In the genomic region with DNA sequence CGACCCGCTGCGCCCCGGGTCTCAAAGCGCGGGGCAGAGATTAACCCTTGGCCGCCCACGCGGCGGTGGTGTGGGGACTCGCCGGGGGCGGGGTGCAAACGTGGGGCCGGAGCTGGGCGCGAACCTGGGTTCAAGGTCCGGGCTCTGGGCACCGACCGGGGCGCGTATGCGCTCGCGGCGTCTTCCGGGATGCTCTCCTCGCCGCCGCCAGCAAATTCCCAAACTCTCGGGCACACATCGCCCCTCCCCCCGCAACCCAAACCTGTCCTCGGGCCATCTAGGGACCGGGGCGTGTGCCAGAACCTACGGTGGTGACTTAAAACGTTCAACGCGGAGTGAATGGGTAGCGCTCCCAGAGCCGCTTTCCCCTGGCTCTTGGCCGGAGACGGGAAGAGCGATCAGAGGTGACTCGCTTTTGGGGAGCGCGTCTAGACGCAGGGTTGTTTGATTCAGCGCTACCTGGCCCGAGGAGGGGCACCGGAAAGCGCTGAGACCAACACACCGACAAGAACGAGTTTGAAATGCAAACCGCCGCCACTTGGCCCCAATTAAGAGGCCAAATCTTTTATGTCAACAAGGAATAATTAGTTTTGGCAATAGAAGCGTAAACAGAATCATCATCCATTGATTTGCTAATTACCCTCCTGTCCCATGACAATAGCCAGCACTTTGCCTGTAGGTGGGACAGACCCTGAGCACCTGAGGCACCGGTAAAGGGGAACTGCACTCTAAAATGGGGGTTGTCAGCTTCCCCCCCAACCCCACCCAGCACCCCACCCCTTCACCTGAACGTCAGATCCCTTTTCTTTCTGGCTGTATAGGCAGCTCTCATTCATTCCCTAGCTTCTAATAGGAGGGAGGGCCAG, we compare ENCODE assay signal across 8 cellular contexts. TPM values are rescaled to one million over a fixed set of nuclear protein-coding genes. Genes with fewer than 3 reads are reported as not detected.
DNase-seq lines count a peak whose midpoint lies in the region; ATAC-seq, FAIRE-seq and TF ChIP-seq lines count a peak whose summit lies in the region.

No MANE protein-coding gene starts in this region.

- H3K4me3 Mint-ChIP-seq in dendritic cell treated with granulocyte-macrophage colony-stimulating factor and Interleukin-4, amounts not matched to agents 40 ng/mL and 50 ng/mL, for 4 days, result peak overlapping the region; percentile 57

- H3K36me3 ChIP-seq in A673 (ENCODE audit: insufficient read depth, low read length, poor library complexity, severe bottlenecking) (no peaks in the 10 kb centered on the region), Panc1 (ENCODE audit: control insufficient read depth, insufficient read depth, low read length) (no peaks in the 10 kb centered on the region), mesenchymal stem cell (ENCODE audit: control insufficient read depth in 1 of 2, insufficient read depth in 2 of 2, low read depth in 1 of 2, low read length in 2 of 2) (peaks cover 0 to 7% of the 10 kb centered on the region in 2 experiments)

- ATAC-seq in Panc1, result peak; percentile 32

- peaks cover 84% of the 10 kb centered on the region for H3K27me3 Mint-ChIP-seq in dendritic cell treated with granulocyte-macrophage colony-stimulating factor and Interleukin-4, amounts not matched to agents 40 ng/mL and 50 ng/mL, for 4 days

- no peaks in the 10 kb centered on the region for H3K36me3 Mint-ChIP-seq in dendritic cell treated with granulocyte-macrophage colony-stimulating factor and Interleukin-4, amounts not matched to agents 40 ng/mL and 50 ng/mL, for 4 days (ENCODE audit: low read depth)

- H3K4ac ChIP-seq in mesenchymal stem cell (ENCODE audit: low read depth in 1 of 2, low read length in 2 of 2), result peak overlapping the region in 1 of 2 experiments; percentile 17

- H3K79me1 ChIP-seq in mesenchymal stem cell (replicated peaks; ENCODE audit: low read length, poor library complexity, severe bottlenecking), result peaks cover 4% of the 10 kb centered on the region

- peak overlapping the region in 1 of 2 experiments; percentile 73 for H2BK12ac ChIP-seq in mesenchymal stem cell (ENCODE audit: low read length in 2 of 2)

- FAIRE-seq in GM12891 (lab: Jason Lieb, UNC), result peak; percentile 35
- FAIRE-seq in urothelium cell line (lab: Jason Lieb, UNC), result peak; percentile 58

- POLR2A ChIA-PET in A673 (lab: Charles Lee; ENCODE audit: low non-redundant PET), result no interaction called here
- POLR2A ChIA-PET in Panc1 (lab: Charles Lee), result interaction anchor here (0.6 kb wide), 1 partner anchor 1784 kb away, joined by 5 read pairs; no protein-coding TSS in a partner anchor

- no peak overlapping the region for H3K27ac Mint-ChIP-seq in dendritic cell treated with granulocyte-macrophage colony-stimulating factor and Interleukin-4, amounts not matched to agents 40 ng/mL and 50 ng/mL, for 4 days

- no peak for TF ChIP-seq POLR2A in GM12891 (IDR thresholded peaks at IDR 0.05; ENCODE audit: low read depth, low read length)

- no peak overlapping the region for H3K14ac ChIP-seq in mesenchymal stem cell (ENCODE audit: low read length in 2 of 2)

- WGBS in mesenchymal stem cell, result 2% methylated on average over 46 of the region's 60 CpGs

- H3K4me1 Mint-ChIP-seq in dendritic cell treated with granulocyte-macrophage colony-stimulating factor and Interleukin-4, amounts not matched to agents 40 ng/mL and 50 ng/mL, for 4 days (ENCODE audit: low read depth), result peaks cover 17% of the 10 kb centered on the region

- in situ Hi-C loops in Panc1 (cut with HindIII; ENCODE audit: low pct_unique_long_range_greater_than_20kb, low sequenced_read_pairs), result no loop called here

- no peak overlapping the region for H4K91ac ChIP-seq in mesenchymal stem cell (ENCODE audit: low read length)

- peak overlapping the region; percentile 86 for H3K4me2 ChIP-seq in mesenchymal stem cell (ENCODE audit: low read length, poor library complexity, severe bottlenecking)

- H2AFZ ChIP-seq in mesenchymal stem cell (ENCODE audit: low read depth, low read length), result peak overlapping the region; percentile 10

- no peak overlapping the region for H2AK5ac ChIP-seq in mesenchymal stem cell (ENCODE audit: low read length, severe bottlenecking)

- TF ChIP-seq CTCF in A673 (conservative IDR thresholded peaks at IDR 0.05; ENCODE audit: low read depth, low read length) (no peak), Panc1 (IDR thresholded peaks at IDR 0.05) (no peak)

- H3K4me1 ChIP-seq in A673 (ENCODE audit: insufficient read depth, low read length, poor library complexity, severe bottlenecking) (no peaks in the 10 kb centered on the region), Panc1 (ENCODE audit: control insufficient read depth, insufficient read depth, low read length) (peaks cover 16% of the 10 kb centered on the region), mesenchymal stem cell (ENCODE audit: control insufficient read depth, insufficient read depth, low read depth, low read length) (peaks cover 28% of the 10 kb centered on the region)

- BruUV-seq in A673 (replicated peaks; lab: Mats Ljungman, UMichigan), result no TSS peak
- no TSS peak for BruUV-seq in Panc1 (replicated peaks; lab: Mats Ljungman, UMichigan)

- H3K9me3 Mint-ChIP-seq in dendritic cell treated with granulocyte-macrophage colony-stimulating factor and Interleukin-4, amounts not matched to agents 40 ng/mL and 50 ng/mL, for 4 days, result no peaks in the 10 kb centered on the region

- no peak overlapping the region for H3K9ac ChIP-seq in mesenchymal stem cell (ENCODE audit: low read length)

- H3K18ac ChIP-seq in mesenchymal stem cell (ENCODE audit: low read depth in 1 of 2, low read length in 2 of 2), result peak overlapping the region in 1 of 2 experiments; percentile 81

- H3K9me3 ChIP-seq in A673 (ENCODE audit: low read depth, low read length, poor library complexity, severe bottlenecking), result no peaks in the 10 kb centered on the region
- no peaks in the 10 kb centered on the region for H3K9me3 ChIP-seq in Panc1 (ENCODE audit: control insufficient read depth, insufficient read depth, low read depth, low read length)
- no peaks in the 10 kb centered on the region for H3K9me3 ChIP-seq in mesenchymal stem cell (ENCODE audit: control insufficient read depth, low read length)

- CTCF ChIA-PET in A673 (lab: Charles Lee) (no interaction called here), Panc1 (lab: Charles Lee) (no interaction called here)

- H3K27ac ChIP-seq in A673 (ENCODE audit: low read depth, low read length, poor library complexity, severe bottlenecking), result no peak overlapping the region
- peak overlapping the region; percentile 57 for H3K27ac ChIP-seq in Panc1 (ENCODE audit: low read length)
- H3K27ac ChIP-seq in mesenchymal stem cell (ENCODE audit: low read length, poor library complexity, severe bottlenecking), result no peak overlapping the region

- H4K8ac ChIP-seq in mesenchymal stem cell (ENCODE audit: low read length), result peak overlapping the region; percentile 90

- H3K23ac ChIP-seq in mesenchymal stem cell (ENCODE audit: low read length in 2 of 2), result peak overlapping the region in 1 of 2 experiments; percentile 43

- H2BK15ac ChIP-seq in mesenchymal stem cell (ENCODE audit: low read depth, poor library complexity, severe bottlenecking), result peak overlapping the region; percentile 54

- intact Hi-C loops in A673 (cut with micrococcal nuclease; ENCODE audit: unreplicated experiment), result no loop called here
- intact Hi-C loops in Panc1 (cut with micrococcal nuclease; ENCODE audit: unreplicated experiment), result no loop called here
- intact Hi-C loops in dendritic cell treated with granulocyte-macrophage colony-stimulating factor and Interleukin-4, amounts not matched to agents 40 ng/mL and 50 ng/mL, for 4 days (cut with micrococcal nuclease), result no loop called here

- DNase-seq in A673 (ENCODE audit: low spot score) (peak; percentile 19), GM12891 (ENCODE audit: insufficient read length, low spot score) (no peak), Panc1 (ENCODE audit: low read depth, low spot score) (no peak), mesenchymal stem cell (peak; percentile 32), urothelium cell line (ENCODE audit: low spot score) (peak; percentile 56), SW 1271 (lab: John Stamatoyannopoulos, UW) (no peak), putamen (ENCODE audit: low spot score) (no peak)

- H2BK5ac ChIP-seq in mesenchymal stem cell (ENCODE audit: low read depth, low read length, poor library complexity, severe bottlenecking), result no peak overlapping the region

- no peaks in the 10 kb centered on the region for H3K27me3 ChIP-seq in A673 (replicated peaks; ENCODE audit: insufficient read depth, low read depth, low read length, poor library complexity)
- H3K27me3 ChIP-seq in Panc1 (ENCODE audit: control insufficient read depth, insufficient read depth, low read length), result no peaks in the 10 kb centered on the region
- peaks cover 0 to 26% of the 10 kb centered on the region in 2 experiments for H3K27me3 ChIP-seq in mesenchymal stem cell (ENCODE audit: control insufficient read depth in 1 of 2, insufficient read depth in 1 of 2, low read length in 2 of 2)

- H3K4me3 ChIP-seq in A673 (ENCODE audit: low read depth, low read length, poor library complexity, severe bottlenecking), result peak overlapping the region; percentile 47
- peak overlapping the region; percentile 44 to 60 for H3K4me3 ChIP-seq in Panc1 (ENCODE audit: low read depth in 2 of 2, low read length in 2 of 2)
- peak overlapping the region; percentile 59 to 68 for H3K4me3 ChIP-seq in mesenchymal stem cell (ENCODE audit: insufficient read depth in 1 of 2, low read depth in 1 of 2, low read length in 2 of 2)

- peak overlapping the region; percentile 91 for H2BK120ac ChIP-seq in mesenchymal stem cell (ENCODE audit: low read depth, low read length)

TF ChIP-seq in GM12891, 5 proteins besides CTCF, POLR2A, EP300 and RAD21:
- no peak for TF ChIP-seq PAX5 (IDR thresholded peaks at IDR 0.05; ENCODE audit: insufficient read depth, low read length, severe bottlenecking)
- no peak for TF ChIP-seq POU2F2 (IDR thresholded peaks at IDR 0.05; ENCODE audit: low read depth, low read length)
- TF ChIP-seq TAF1 (IDR thresholded peaks at IDR 0.05; ENCODE audit: low read depth, low read length), result no peak
- no peak for TF ChIP-seq POLR2AphosphoS5 (IDR thresholded peaks at IDR 0.05; ENCODE audit: low read depth, low read length)
- 0 out of 2 replicates have a peak, but pooled peaks have one; percentile 2 for TF ChIP-seq SPI1 (IDR thresholded peaks at IDR 0.05; ENCODE audit: low read depth, low read length)

RNA-seq across cellular contexts. Expression of a gene that starts 46.2 kb away (rescaled TPM):
- total RNA-seq in A673 (2021) (1.3 and 2.2 TPM in 2 replicates), Panc1 (2021; ENCODE audit: unreplicated experiment) (3.4 TPM)
- polyA plus RNA-seq in GM12891 (2012; ENCODE audit: low read depth, missing spikeins), result 0.04 TPM
- polyA plus RNA-seq in Panc1 (2012; ENCODE audit: insufficient read length), result 2.9 TPM
- 1.1 TPM for polyA plus RNA-seq in mesenchymal stem cell (2013, experiment 1 of 2)
- polyA plus RNA-seq in mesenchymal stem cell (2013, experiment 2 of 2), result 1.1 TPM

Comparison
In these comparisons a context has a peak if more than half of its experiments do, and no peak if none do; other contexts are left out.
1. DNase-seq: peak in A673 (single experiment), mesenchymal stem cell (single experiment) and urothelium cell line (single experiment); none in GM12891 (single experiment), Panc1 (single experiment), SW 1271 (0 of 2) and putamen (single experiment).
2. Peak in every context shown above with its lines, with median percentiles within 50 percentile points of each other: H3K4me3 ChIP-seq.